ENCODE assay signal across 1 cellular context in genomic region chr1:85571181-85571540, GRCh38.
TF ChIP-seq lines count a peak whose summit lies in the region.

No MANE protein-coding gene starts in this region.

TF ChIP-seq in endothelial cell of umbilical vein, 7 proteins besides CTCF, POLR2A, EP300 and RAD21 (continued from another document):
- TF ChIP-seq POLR2AphosphoS5 (IDR thresholded peaks at IDR 0.05; ENCODE audit: insufficient read depth, low read depth, low read length) (no peak), EZH2 (IDR thresholded peaks at IDR 0.05; ENCODE audit: borderline replicate concordance, low read depth, low read length, severe bottlenecking) (no peak), MYC (IDR thresholded peaks at IDR 0.05; ENCODE audit: low read depth, low read length) (no peak)
